ENCODE assay signal across 1 cellular context in genomic region chr9:6622784-6623183, GRCh38. TPM values are rescaled to one million over a fixed set of nuclear protein-coding genes. Genes with fewer than 3 reads are reported as not detected.
"Had no signal": no experiment of that assay in that cellular context is flagged by ENCODE, and none has a peak within 500 bp of the region (broad histone marks: within the 10 kb centered on the region; RNA-seq: fewer than 3 reads in every experiment).

No MANE protein-coding gene starts in this region.

RNA-seq across cellular contexts. Expression of gene GLDC, which starts 22.7 kb away (rescaled TPM):
- total RNA-seq: heart right ventricle had no signal
